ENCODE assay signal across 15 cellular contexts in genomic region chr17:78437508-78438169, GRCh38.
"Had no signal": no experiment of that assay in that cellular context is flagged by ENCODE, and none has a peak within 500 bp of the region (broad histone marks: within the 10 kb centered on the region; RNA-seq: fewer than 3 reads in every experiment).

No MANE protein-coding gene starts in this region.

- H3K27me3 Mint-ChIP-seq: activated naive CD8-positive, alpha-beta T cell treated with anti-CD3 and anti-CD28 coated beads, Interleukin-2, amount 50 U/mL, for 24 hours had no signal

- H3K36me3 ChIP-seq: ascending aorta, esophagus squamous epithelium, left ventricle myocardium inferior, transverse colon had no signal

- H3K27me3 ChIP-seq: ascending aorta had no signal

- H3K27ac Mint-ChIP-seq: activated naive CD8-positive, alpha-beta T cell treated with anti-CD3 and anti-CD28 coated beads, Interleukin-2, amount 50 U/mL, for 24 hours; WTC11 had no signal

- H3K4me1 Mint-ChIP-seq: neural crest cell had no signal

- H3K4me1 ChIP-seq: ascending aorta, parathyroid adenoma, transverse colon had no signal

- H3K36me3 Mint-ChIP-seq: WTC11 had no signal

- H3K4me3 ChIP-seq: ascending aorta, esophagus squamous epithelium, left ventricle myocardium inferior, skin epidermis, transverse colon had no signal

- H3K27ac ChIP-seq: ascending aorta, esophagus squamous epithelium, left ventricle myocardium inferior, parathyroid adenoma, skin epidermis, transverse colon had no signal

- H3K9me3 Mint-ChIP-seq: activated naive CD8-positive, alpha-beta T cell treated with anti-CD3 and anti-CD28 coated beads, Interleukin-2, amount 50 U/mL, for 24 hours had no signal

- DNase-seq: activated CD4-positive, alpha-beta T cell treated with anti-CD3 and anti-CD28 coated beads, Interleukin-2, amount 50 U/mL, for 1 hour; activated naive CD4-positive, alpha-beta T cell treated with Interleukin-2 at 50 U/mL for 16 hours; activated naive CD8-positive, alpha-beta T cell treated with anti-CD3 and anti-CD28 coated beads, Interleukin-2, amount 50 U/mL, for 24 hours; esophagus squamous epithelium; foreskin fibroblast; left ventricle myocardium inferior; mesenchymal stem cell; retina; substantia nigra; transverse colon had no signal

- H3K4me3 Mint-ChIP-seq: activated naive CD8-positive, alpha-beta T cell treated with anti-CD3 and anti-CD28 coated beads, Interleukin-2, amount 50 U/mL, for 24 hours; neural crest cell; WTC11 had no signal

- ATAC-seq: activated naive CD8-positive, alpha-beta T cell treated with anti-CD3 and anti-CD28 coated beads, Interleukin-2, amount 50 U/mL, for 24 hours; WTC11 had no signal

- H3K9me3 ChIP-seq: ascending aorta, esophagus squamous epithelium, left ventricle myocardium inferior, transverse colon had no signal
